ENCODE assay signal across 8 cellular contexts in genomic region chr1:23558872-23559135, GRCh38. TPM values are rescaled to one million over a fixed set of nuclear protein-coding genes. Genes with fewer than 3 reads are reported as not detected.
DNase-seq lines count a peak whose midpoint lies in the region; ATAC-seq, FAIRE-seq and TF ChIP-seq lines count a peak whose summit lies in the region.

No MANE protein-coding gene starts in this region.

- BruUV-seq in HepG2 (replicated peaks; lab: Mats Ljungman, UMichigan), result no TSS peak

- CTCF ChIA-PET in HepG2 (lab: Yijun Ruan, JAX; ENCODE audit: low intra/inter-chr PET ratio, low total read pairs), result no interaction called here

- H3K27me3 Mint-ChIP-seq in activated T-cell treated with anti-CD3 and anti-CD28 coated beads, Interleukin-2, amount 50 U/mL, for 4 hours (ENCODE audit: low read depth), result peaks cover 4% of the 10 kb centered on the region
- peaks cover 7% of the 10 kb centered on the region for H3K27me3 Mint-ChIP-seq in activated naive CD8-positive, alpha-beta T cell treated with anti-CD3 and anti-CD28 coated beads, Interleukin-2, amount 50 U/mL, for 24 hours

- H3K27ac ChIP-seq in HepG2 (ENCODE audit: extremely low read length, insufficient read depth, low read length) (peak overlapping the region; percentile 98), tibial artery (peak overlapping the region; percentile 94 to 97)

- intact Hi-C loops in HepG2 (cut with micrococcal nuclease; ENCODE audit: unreplicated experiment) (loop anchor here (5.0 to 10.0 kb wide), 2 partner anchors 33 to 186 kb away; partner anchors contain the start of gene ELOA), tibial artery (cut with DNase I; ENCODE audit: low total_unique reads) (no loop called here)

- peak overlapping the region; percentile 97 for H3K9ac ChIP-seq in HepG2 (ENCODE audit: insufficient read depth, low read depth, low read length)

- H3K4me3 ChIP-seq in HepG2 (replicated peaks in 1 of 3; ENCODE audit: insufficient read depth in 1 of 3, low read depth in 2 of 3, low read length in 3 of 3) (peak overlapping the region; percentile 73 to 98 (median 83)), tibial artery (peak overlapping the region; percentile 85 to 96)

- POLR2A ChIA-PET in HepG2 (lab: Yijun Ruan, JAX), result interaction anchor here (0.7 to 6.0 kb wide), 10 partner anchors 10 to 219 kb away, joined by 3 to 54 read pairs (median 6); partner anchors contain the start of genes PITHD1 and RPL11

- peak overlapping the region; percentile 89 for H3K4me3 Mint-ChIP-seq in activated T-cell treated with anti-CD3 and anti-CD28 coated beads, Interleukin-2, amount 50 U/mL, for 4 hours
- peak overlapping the region; percentile 94 for H3K4me3 Mint-ChIP-seq in activated naive CD8-positive, alpha-beta T cell treated with anti-CD3 and anti-CD28 coated beads, Interleukin-2, amount 50 U/mL, for 24 hours

- H3K36me3 ChIP-seq in HepG2 (replicated peaks in 1 of 2; ENCODE audit: control insufficient read depth in 1 of 2, insufficient read depth in 2 of 2, low read length in 2 of 2) (no peaks in the 10 kb centered on the region), tibial artery (peaks cover 18 to 25% (median 20%) of the 10 kb centered on the region in 3 donors)

- H3K9me3 Mint-ChIP-seq in activated T-cell treated with anti-CD3 and anti-CD28 coated beads, Interleukin-2, amount 50 U/mL, for 4 hours, result no peaks in the 10 kb centered on the region
- H3K9me3 Mint-ChIP-seq in activated naive CD8-positive, alpha-beta T cell treated with anti-CD3 and anti-CD28 coated beads, Interleukin-2, amount 50 U/mL, for 24 hours, result no peaks in the 10 kb centered on the region

- ATAC-seq in activated T-cell treated with anti-CD3 and anti-CD28 coated beads, Interleukin-2, amount 50 U/mL, for 4 hours, result no peak
- ATAC-seq in activated naive CD8-positive, alpha-beta T cell treated with anti-CD3 and anti-CD28 coated beads, Interleukin-2, amount 50 U/mL, for 24 hours, result no peak
- ATAC-seq in HepG2 (no peak), GM18520 (IDR thresholded peaks at IDR 0.05; ENCODE audit: unreplicated experiment) (no peak)

- FAIRE-seq in HepG2 (lab: Jason Lieb, UNC), result no peak

- H3K9me3 ChIP-seq in HepG2 (ENCODE audit: low read length), result no peaks in the 10 kb centered on the region
- H3K9me3 ChIP-seq in tibial artery, result no peaks in the 10 kb centered on the region

- H3K27me3 ChIP-seq in HepG2 (ENCODE audit: control insufficient read depth in 1 of 2, insufficient read depth in 2 of 2, low read length in 2 of 2), result no peaks in the 10 kb centered on the region; a peak in 1 of 5 replicates
- H3K27me3 ChIP-seq in tibial artery, result no peaks in the 10 kb centered on the region

- H2AFZ ChIP-seq in HepG2 (ENCODE audit: low read length), result no peak overlapping the region

- WGBS in HepG2 (ENCODE audit: low lambda C conversion rate), result 0% methylated on average over 14 of the region's 14 CpGs

- no peak for TF ChIP-seq RAD21 in HepG2 (CRISPR knock-in tag; IDR thresholded peaks at IDR 0.05)

- no peak for DNase-seq in activated T-cell treated with anti-CD3 and anti-CD28 coated beads, Interleukin-2, amount 50 U/mL, for 4 hours
- DNase-seq in activated T-cell treated with anti-CD3 and anti-CD28 coated beads for 4 hours (no peak), HepG2 (ENCODE audit: low spot score) (no peak), tibial artery (no peak), Ammon's horn (ENCODE audit: low spot score) (no peak), NCI-H1092 (lab: John Stamatoyannopoulos, UW) (no peak)
- no peak for DNase-seq in activated naive CD8-positive, alpha-beta T cell treated with anti-CD3 and anti-CD28 coated beads, Interleukin-2, amount 50 U/mL, for 24 hours

- H3K4me1 Mint-ChIP-seq in activated T-cell treated with anti-CD3 and anti-CD28 coated beads, Interleukin-2, amount 50 U/mL, for 4 hours (ENCODE audit: low read depth), result peaks cover 77% of the 10 kb centered on the region
- H3K4me1 Mint-ChIP-seq in activated naive CD8-positive, alpha-beta T cell treated with anti-CD3 and anti-CD28 coated beads, Interleukin-2, amount 50 U/mL, for 24 hours, result peaks cover 72% of the 10 kb centered on the region

- peak overlapping the region; percentile 95 for H3K4me2 ChIP-seq in HepG2 (ENCODE audit: low read depth, low read length)

- in situ Hi-C loops in HepG2 (cut with HindIII; ENCODE audit: extremely low pct_ligation_motif_present, low pct_unique_long_range_greater_than_20kb), result no loop called here

- H3K4me1 ChIP-seq in HepG2 (ENCODE audit: insufficient read depth, low read length), result peaks cover 77% of the 10 kb centered on the region
- peaks cover 0 to 50% (median 43%) of the 10 kb centered on the region in 4 donors for H3K4me1 ChIP-seq in tibial artery

- H4K20me1 ChIP-seq in HepG2 (ENCODE audit: insufficient read depth, low read length), result peaks cover 9% of the 10 kb centered on the region; the same call in 1 of the 2 replicates

- peaks cover 25% of the 10 kb centered on the region for H3K79me2 ChIP-seq in HepG2 (ENCODE audit: insufficient read depth, low read length)

- TF ChIP-seq EP300 in HepG2 (IDR thresholded peaks at IDR 0.05; ENCODE audit: low read depth in 2 of 2, low read length in 2 of 2) (no peak), HepG2 (CRISPR knock-in tag; IDR thresholded peaks at IDR 0.05; ENCODE audit: borderline replicate concordance) (no peak)

- H3K27ac Mint-ChIP-seq in activated naive CD8-positive, alpha-beta T cell treated with anti-CD3 and anti-CD28 coated beads, Interleukin-2, amount 50 U/mL, for 24 hours, result peak overlapping the region; percentile 85

- TF ChIP-seq CTCF in HepG2 (CRISPR knock-in tag; IDR thresholded peaks at IDR 0.05) (no peak), tibial artery (IDR thresholded peaks at IDR 0.05) (no peak)

- no peak for TF ChIP-seq POLR2A in HepG2 (IDR thresholded peaks at IDR 0.05; ENCODE audit: insufficient read depth in 1 of 2, low read depth in 2 of 2, low read length in 2 of 2)

- no peaks in the 10 kb centered on the region for H3K36me3 Mint-ChIP-seq in activated T-cell treated with anti-CD3 and anti-CD28 coated beads, Interleukin-2, amount 50 U/mL, for 4 hours (ENCODE audit: insufficient read depth)
- peaks cover 23% of the 10 kb centered on the region for H3K36me3 Mint-ChIP-seq in activated naive CD8-positive, alpha-beta T cell treated with anti-CD3 and anti-CD28 coated beads, Interleukin-2, amount 50 U/mL, for 24 hours (ENCODE audit: low read depth)

TF ChIP-seq in HepG2, 621 proteins besides CTCF, POLR2A, EP300 and RAD21 (continues in another document):
- TF ChIP-seq HNRNPH1 (optimal IDR thresholded peaks at IDR 0.05; ENCODE audit: low read depth, low read length), result no peak

RNA-seq across cellular contexts. Expression of gene ID3, which starts 0.5 kb away (rescaled TPM):
- total RNA-seq in activated T-cell treated with anti-CD3 and anti-CD28 coated beads, Interleukin-2, amount 50 U/mL, for 4 hours, result 10 to 100 TPM; 15.1 to 17.1 (median 15.1) TPM
- 67.8 and 115 TPM in 2 replicates for total RNA-seq in HepG2 (2016; rRNA removed; fragmentation: Illumina TruSeq; extraction: Trizol)
- 119 and 126 TPM in 2 replicates for total RNA-seq in HepG2 (2016; cell fraction: cytosol; rRNA removed; fragmentation: Illumina TruSeq; extraction: Trizol; ENCODE audit: low read depth)
- total RNA-seq in HepG2 (2016; cell fraction: insoluble cytoplasmic fraction; rRNA removed; fragmentation: Illumina TruSeq; extraction: Trizol), result 65.6 and 120 TPM in 2 replicates
- total RNA-seq in HepG2 (2016; cell fraction: membrane; rRNA removed; fragmentation: Illumina TruSeq; extraction: Trizol), result 79.8 and 82.4 TPM in 2 replicates
- 82.3 and 85.6 TPM in 2 replicates for total RNA-seq in HepG2 (2016; cell fraction: nucleus; rRNA removed; fragmentation: Illumina TruSeq; extraction: Trizol)
- 34.9 and 64.8 TPM in 2 replicates for polyA plus RNA-seq in HepG2 (2011; rRNA removed)
- polyA plus RNA-seq in HepG2 (2011; cell fraction: cytosol; rRNA removed), result 40.3 and 106 TPM in 2 replicates
- polyA plus RNA-seq in HepG2 (2011; cell fraction: nucleus; rRNA removed), result 50.4 and 124 TPM in 2 replicates
- polyA plus RNA-seq in HepG2 (2012), result 19.1 and 19.4 TPM in 2 replicates
- 19.4 and 20.9 TPM in 2 replicates for polyA plus RNA-seq in HepG2 (2016; cell fraction: cytosol; fragmentation: Illumina TruSeq; extraction: Trizol; ENCODE audit: low read depth)
- polyA plus RNA-seq in HepG2 (2016; cell fraction: insoluble cytoplasmic fraction; fragmentation: Illumina TruSeq; extraction: Trizol; ENCODE audit: low read depth), result 67.3 and 67.6 TPM in 2 replicates
- 27.8 and 28.9 TPM in 2 replicates for polyA plus RNA-seq in HepG2 (2016; cell fraction: membrane; fragmentation: Illumina TruSeq; extraction: Trizol; ENCODE audit: low read depth)
- polyA plus RNA-seq in HepG2 (2016; cell fraction: nucleus; fragmentation: Illumina TruSeq; extraction: Trizol; ENCODE audit: insufficient read depth, low read depth), result 106 and 110 TPM in 2 replicates
- polyA minus RNA-seq in HepG2 (2011; rRNA and poly(A)+ RNA removed; ENCODE audit: low replicate concordance), result 66.2 and 315 TPM in 2 replicates
- polyA minus RNA-seq in HepG2 (2011; cell fraction: cytosol; rRNA and poly(A)+ RNA removed), result 18.4 and 43.5 TPM in 2 replicates
- polyA minus RNA-seq in HepG2 (2011; cell fraction: nucleus; rRNA and poly(A)+ RNA removed), result 53.5 and 115 TPM in 2 replicates

RNA-seq across cellular contexts. Expression of gene E2F2, which starts 27.8 kb away (rescaled TPM):
- 1 to 10 TPM; 5.5 to 9.3 (median 7.2) TPM for total RNA-seq in activated T-cell treated with anti-CD3 and anti-CD28 coated beads, Interleukin-2, amount 50 U/mL, for 4 hours
- 5.7 and 6.6 TPM in 2 replicates for total RNA-seq in HepG2 (2016; rRNA removed; fragmentation: Illumina TruSeq; extraction: Trizol)
- 1.1 and 1.3 TPM in 2 replicates for total RNA-seq in HepG2 (2016; cell fraction: cytosol; rRNA removed; fragmentation: Illumina TruSeq; extraction: Trizol; ENCODE audit: low read depth)
- total RNA-seq in HepG2 (2016; cell fraction: insoluble cytoplasmic fraction; rRNA removed; fragmentation: Illumina TruSeq; extraction: Trizol), result 4.9 and 6.0 TPM in 2 replicates
- 2.6 TPM in 2 replicates for total RNA-seq in HepG2 (2016; cell fraction: membrane; rRNA removed; fragmentation: Illumina TruSeq; extraction: Trizol)
- 5.1 and 7.1 TPM in 2 replicates for total RNA-seq in HepG2 (2016; cell fraction: nucleus; rRNA removed; fragmentation: Illumina TruSeq; extraction: Trizol)
- 0.50 and 0.65 TPM in 2 replicates for polyA plus RNA-seq in HepG2 (2011; rRNA removed)
- 0.29 and 0.35 TPM in 2 replicates for polyA plus RNA-seq in HepG2 (2011; cell fraction: cytosol; rRNA removed)
- 1.9 TPM in 2 replicates for polyA plus RNA-seq in HepG2 (2011; cell fraction: nucleus; rRNA removed)
- 0.63 and 1.4 TPM in 2 replicates for polyA plus RNA-seq in HepG2 (2012)
- polyA plus RNA-seq in HepG2 (2016; cell fraction: cytosol; fragmentation: Illumina TruSeq; extraction: Trizol; ENCODE audit: low read depth), result 0.24 and 0.26 TPM in 2 replicates
- polyA plus RNA-seq in HepG2 (2016; cell fraction: insoluble cytoplasmic fraction; fragmentation: Illumina TruSeq; extraction: Trizol; ENCODE audit: low read depth), result 3.4 and 4.2 TPM in 2 replicates
- polyA plus RNA-seq in HepG2 (2016; cell fraction: membrane; fragmentation: Illumina TruSeq; extraction: Trizol; ENCODE audit: low read depth), result 0.62 and 0.69 TPM in 2 replicates
- 12.8 and 14.2 TPM in 2 replicates for polyA plus RNA-seq in HepG2 (2016; cell fraction: nucleus; fragmentation: Illumina TruSeq; extraction: Trizol; ENCODE audit: insufficient read depth, low read depth)
- polyA minus RNA-seq in HepG2 (2011; rRNA and poly(A)+ RNA removed; ENCODE audit: low replicate concordance), result 1.8 and 19.5 TPM in 2 replicates
- 0.79 and 1.1 TPM in 2 replicates for polyA minus RNA-seq in HepG2 (2011; cell fraction: cytosol; rRNA and poly(A)+ RNA removed)
- 0.87 and 1.3 TPM in 2 replicates for polyA minus RNA-seq in HepG2 (2011; cell fraction: nucleus; rRNA and poly(A)+ RNA removed)
